Comparison of ENCODE assay signal across 12 cellular contexts in genomic region chr5:124662261-124662781, GRCh38.
A peak's percentile ranks its signal among the peaks of the same experiment; 100 is the strongest.
DNase-seq lines count a peak whose midpoint lies in the region; ATAC-seq and TF ChIP-seq lines count a peak whose summit lies in the region.
"Had no signal": no experiment of that assay in that cellular context is flagged by ENCODE, and none has a peak within 500 bp of the region (broad histone marks: within the 10 kb centered on the region; RNA-seq: fewer than 3 reads in every experiment).

No MANE protein-coding gene starts in this region.

- peak overlapping the region; percentile 41 for H3K4me3 ChIP-seq in iPS-20b (ENCODE audit: low read length)
- H3K4me3 ChIP-seq in stomach: no peak overlapping the region
- no peak overlapping the region for H3K4me3 ChIP-seq in H7 (ENCODE audit: insufficient read depth, low read depth, low read length)
- H3K4me3 ChIP-seq: SK-N-MC, spleen had no signal

- H3K4me1 ChIP-seq in iPS-20b (ENCODE audit: insufficient read depth, low read length): peaks cover 69% of the 10 kb centered on the region
- peaks cover 41 to 95% (median 71%) of the 10 kb centered on the region in 4 donors for H3K4me1 ChIP-seq in stomach

- intact Hi-C loops in stomach (cut with DNase I; ENCODE audit: low total_unique reads): no loop called here

- H3K36me3 ChIP-seq in iPS-20b (ENCODE audit: insufficient read depth, low read depth, low read length): no peaks in the 10 kb centered on the region
- H3K36me3 ChIP-seq in stomach: no peaks in the 10 kb centered on the region
- no peaks in the 10 kb centered on the region for H3K36me3 ChIP-seq in H7 (replicated peaks; ENCODE audit: control insufficient read depth, insufficient read depth, low read length)
- H3K36me3 ChIP-seq: spleen had no signal

- peak; percentile 55 for DNase-seq in DMS 273 (lab: John Stamatoyannopoulos, UW; ENCODE audit: unreplicated experiment)
- DNase-seq in DMS 273 treated with DMSO at 0.1 percent for 48 hours (lab: John Stamatoyannopoulos, UW): no peak
- DNase-seq in RWPE1 (ENCODE audit: low spot score): no peak
- DNase-seq in stomach: no peak
- no peak for DNase-seq in H7
- DNase-seq in NCI-H226: no peak
- DNase-seq: 8988T; activated naive CD4-positive, alpha-beta T cell treated with anti-CD3 and anti-CD28 coated beads, Interleukin-2, amount 50 U/mL, for 16 hours; spleen had no signal

- TF ChIP-seq POLR2A in stomach (IDR thresholded peaks at IDR 0.05): no peak

- H3K9me3 ChIP-seq in iPS-20b (ENCODE audit: insufficient read depth, low read depth, low read length): no peaks in the 10 kb centered on the region
- H3K9me3 ChIP-seq in stomach: no peaks in the 10 kb centered on the region
- H3K9me3 ChIP-seq: spleen had no signal

- no peak for ATAC-seq in GM18517 (IDR thresholded peaks at IDR 0.05; ENCODE audit: unreplicated experiment)

- POLR2A ChIA-PET in RWPE1 (lab: Yijun Ruan, JAX; ENCODE audit: low non-redundant PET): no interaction called here

- TF ChIP-seq EP300 in stomach (IDR thresholded peaks at IDR 0.05): no peak

- no peaks in the 10 kb centered on the region for H3K27me3 ChIP-seq in iPS-20b (ENCODE audit: insufficient read depth, low read length)
- H3K27me3 ChIP-seq in stomach: no peaks in the 10 kb centered on the region
- H3K27me3 ChIP-seq in H7 (ENCODE audit: control insufficient read depth, insufficient read depth, low read length): no peaks in the 10 kb centered on the region
- H3K27me3 ChIP-seq: spleen had no signal

- peak overlapping the region; percentile 74 for H3K27ac ChIP-seq in RWPE1
- no peak overlapping the region for H3K27ac ChIP-seq in iPS-20b (ENCODE audit: low read length)
- H3K27ac ChIP-seq in stomach: peak overlapping the region; percentile 41 to 78 (median 45)
- H3K27ac ChIP-seq: SK-N-MC, spleen had no signal

- H3K9ac ChIP-seq in iPS-20b (ENCODE audit: low read depth, low read length): peak overlapping the region; percentile 29; the same call in 1 of the 2 replicates

- TF ChIP-seq CTCF in RWPE1 (conservative IDR thresholded peaks at IDR 0.05; ENCODE audit: low read depth): no peak
- no peak for TF ChIP-seq CTCF in stomach (IDR thresholded peaks at IDR 0.05)

- CTCF ChIA-PET in RWPE1 (lab: Yijun Ruan, JAX): no interaction called here

- 29 to 58% (median 47%) methylated on average over 6 to 7 of the region's 7 CpGs for WGBS in stomach, 5 donors
